2 cellular contexts compared by ENCODE assay signal in genomic region chr2:121690095-121690494, GRCh38.
TF ChIP-seq lines count a peak whose summit lies in the region.

No MANE protein-coding gene starts in this region.

TF ChIP-seq in IMR-90, 13 proteins besides CTCF, POLR2A, EP300 and RAD21:
- TF ChIP-seq CEBPB (IDR thresholded peaks at IDR 0.05; ENCODE audit: low read depth, low read length) (no peak), ELK1 (IDR thresholded peaks at IDR 0.05; ENCODE audit: borderline replicate concordance, low read depth, low read length) (no peak), MAFK (IDR thresholded peaks at IDR 0.05; ENCODE audit: low read depth, low read length) (no peak), CHD1 (IDR thresholded peaks at IDR 0.05; ENCODE audit: low read depth, low read length) (no peak), FOS (IDR thresholded peaks at IDR 0.05; ENCODE audit: low read depth, low read length) (no peak), BHLHE40 (IDR thresholded peaks at IDR 0.05; ENCODE audit: low read depth, low read length) (no peak), MAZ (IDR thresholded peaks at IDR 0.05; ENCODE audit: borderline replicate concordance, low read depth, low read length) (no peak), USF2 (IDR thresholded peaks at IDR 0.05; ENCODE audit: low read depth, low read length) (no peak), SMC3 (IDR thresholded peaks at IDR 0.05; ENCODE audit: low read depth, low read length) (no peak), MXI1 (IDR thresholded peaks at IDR 0.05; ENCODE audit: borderline replicate concordance, low read depth, low read length) (no peak), NFE2L2 (IDR thresholded peaks at IDR 0.05; ENCODE audit: low read depth, low read length) (no peak), RCOR1 (IDR thresholded peaks at IDR 0.05; ENCODE audit: insufficient replicate concordance, low read length) (no peak)

TF ChIP-seq in H1, 55 proteins besides CTCF, POLR2A, EP300 and RAD21:
- TF ChIP-seq TBP (IDR thresholded peaks at IDR 0.05; ENCODE audit: low read depth, low read length): no peak
- no peak for TF ChIP-seq HDAC6 (IDR thresholded peaks at IDR 0.05; ENCODE audit: low read depth, low read length)
- TF ChIP-seq BACH1 (IDR thresholded peaks at IDR 0.05; ENCODE audit: low read length): no peak
- no peak for TF ChIP-seq ZNF274 (IDR thresholded peaks at IDR 0.05; ENCODE audit: borderline replicate concordance, extremely low read depth, low read length)
- TF ChIP-seq PHF8 (conservative IDR thresholded peaks at IDR 0.05; ENCODE audit: low read depth, low read length): no peak
- TF ChIP-seq FOSL1 (IDR thresholded peaks at IDR 0.05; ENCODE audit: insufficient read depth, low read depth, low read length): no peak
- no peak for TF ChIP-seq CTBP2 (IDR thresholded peaks at IDR 0.05; ENCODE audit: borderline replicate concordance, insufficient read depth, insufficient read length, low read length)
- TF ChIP-seq RNF2 (IDR thresholded peaks at IDR 0.05; ENCODE audit: borderline replicate concordance, low read depth, low read length, missing control alignments, poor library complexity, severe bottlenecking): no peak
- no peak for TF ChIP-seq JUND (IDR thresholded peaks at IDR 0.05; ENCODE audit: low read length)
- no peak for TF ChIP-seq SP1 (IDR thresholded peaks at IDR 0.05; ENCODE audit: low read depth, low read length)
- TF ChIP-seq TEAD4 (IDR thresholded peaks at IDR 0.05; ENCODE audit: low read depth, low read length): no peak
- no peak for TF ChIP-seq KDM4A (IDR thresholded peaks at IDR 0.05; ENCODE audit: low read depth, low read length, severe bottlenecking)
- no peak for TF ChIP-seq SP2 (IDR thresholded peaks at IDR 0.05; ENCODE audit: low read length)
- TF ChIP-seq MAFK (IDR thresholded peaks at IDR 0.05; ENCODE audit: low read depth, low read length): no peak
- no peak for TF ChIP-seq EGR1 (IDR thresholded peaks at IDR 0.05; ENCODE audit: borderline replicate concordance, low read depth, low read length)
- no peak for TF ChIP-seq USF2 (IDR thresholded peaks at IDR 0.05; ENCODE audit: low read length)
- no peak for TF ChIP-seq POLR2AphosphoS5 (IDR thresholded peaks at IDR 0.05; ENCODE audit: low read depth, low read length)
- TF ChIP-seq ATF3 (IDR thresholded peaks at IDR 0.05; ENCODE audit: insufficient read depth, low read depth, low read length): no peak
